In genomic region chr7:4775281-4776159, GRCh38 we compare ENCODE assay signal across 8 cellular contexts. TPM values are rescaled to one million over a fixed set of nuclear protein-coding genes. Genes with fewer than 3 reads are reported as not detected.
A peak's percentile ranks its signal among the peaks of the same experiment; 100 is the strongest.
DNase-seq lines count a peak whose midpoint lies in the region; ATAC-seq and TF ChIP-seq lines count a peak whose summit lies in the region.

AP5Z1 (plus strand) TSS chr7:4775623; CDS start chr7:4775716, 93 bp downstream.

- TF ChIP-seq CTCF in DOHH2 (IDR thresholded peaks at IDR 0.05; ENCODE audit: low read depth, low read length, poor library complexity, severe bottlenecking) (no peak), esophagus muscularis mucosa (IDR thresholded peaks at IDR 0.05) (peak in 1 of 3 experiments; percentile 8)

- peaks cover 2% of the 10 kb centered on the region; the same call in 1 of the 2 replicates for H4K20me1 ChIP-seq in DOHH2 (ENCODE audit: control insufficient read depth, insufficient read depth, low read depth, low read length)

- H3K4me1 ChIP-seq in DOHH2 (ENCODE audit: control insufficient read depth, low read length) (peaks cover 19% of the 10 kb centered on the region), esophagus muscularis mucosa (peaks cover 32 to 52% (median 44%) of the 10 kb centered on the region in 4 donors)

- H3F3A ChIP-seq in DOHH2 (ENCODE audit: control insufficient read depth, insufficient read depth) = peaks cover 5% of the 10 kb centered on the region

- WGBS in esophagus muscularis mucosa = 1% methylated on average over 24 of the region's 70 CpGs

- peak; percentile 89 for TF ChIP-seq POLR2A in esophagus muscularis mucosa (IDR thresholded peaks at IDR 0.05; ENCODE audit: low read depth)

- H3K27me3 ChIP-seq in DOHH2 (ENCODE audit: control insufficient read depth, low read length) (no peaks in the 10 kb centered on the region), esophagus muscularis mucosa (no peaks in the 10 kb centered on the region)

- DNase-seq in RKO (ENCODE audit: low spot score) (peak; percentile 96), activated T-helper 1 cell treated with Interleukin-2 at 50 U/mL for 16 hours (ENCODE audit: low read depth) (peak; percentile 92), esophagus muscularis mucosa (ENCODE audit: extremely low spot score) (peak; percentile 99), myocyte (ENCODE audit: low read depth) (peak; percentile 98)
- DNase-seq in stimulated activated CD8-positive, alpha-beta memory T cell treated with anti-CD3 and anti-CD28 coated beads, Interleukin-7, amount 100 ng/mL, for 4 hours (ENCODE audit: low read depth in 2 of 2) = peak; percentile 87 to 95

- H3K4me3 ChIP-seq in DOHH2 (ENCODE audit: low read length) (peak within 1 kb of the TSS; percentile 99), esophagus muscularis mucosa (peak within 1 kb of the TSS; percentile 80 to 95 (median 91))

- H3K9me3 ChIP-seq in DOHH2 (ENCODE audit: control insufficient read depth, insufficient read depth, low read length) = no peaks in the 10 kb centered on the region
- H3K9me3 ChIP-seq in KOPT-K1 (ENCODE audit: insufficient read depth, low read length, poor library complexity, severe bottlenecking) = no peaks in the 10 kb centered on the region
- H3K9me3 ChIP-seq in esophagus muscularis mucosa = no peaks in the 10 kb centered on the region

- no peak for TF ChIP-seq EP300 in esophagus muscularis mucosa (IDR thresholded peaks at IDR 0.05)

- H3K27ac ChIP-seq in DOHH2 (ENCODE audit: low read depth, low read length) = peak within 1 kb of the TSS; percentile 59
- peak within 1 kb of the TSS; percentile 83 for H3K27ac ChIP-seq in KOPT-K1 (ENCODE audit: low read depth, low read length, poor library complexity, severe bottlenecking)
- H3K27ac ChIP-seq in esophagus muscularis mucosa (replicated peaks in 1 of 4) = peak within 1 kb of the TSS; percentile 90 to 98 (median 96)

- peaks cover 21% of the 10 kb centered on the region for H3K36me3 ChIP-seq in DOHH2 (ENCODE audit: control insufficient read depth, low read length)
- H3K36me3 ChIP-seq in KOPT-K1 (ENCODE audit: insufficient read depth, low read length) = peaks cover 29% of the 10 kb centered on the region
- H3K36me3 ChIP-seq in esophagus muscularis mucosa = peaks cover 0 to 21% (median 0%) of the 10 kb centered on the region in 4 donors

- H3K9me2 ChIP-seq in DOHH2 (replicated peaks; ENCODE audit: control insufficient read depth, low read length) = no peaks in the 10 kb centered on the region

- peak; percentile 92 for ATAC-seq in GM21825 (IDR thresholded peaks at IDR 0.05; ENCODE audit: unreplicated experiment)

- H3K79me2 ChIP-seq in DOHH2 (ENCODE audit: control insufficient read depth, low read length) = peaks cover 44% of the 10 kb centered on the region

- peak within 1 kb of the TSS; percentile 98 for H3K4me2 ChIP-seq in DOHH2 (ENCODE audit: low read length)

- intact Hi-C loops in esophagus muscularis mucosa (cut with DNase I) = no loop called here

RNA-seq across cellular contexts. Expression of gene AP5Z1, which starts in this region (rescaled TPM):
- 10 to 100 TPM; 25.7 to 37.3 (median 31.5) TPM for total RNA-seq in esophagus muscularis mucosa
- total RNA-seq in myocyte = 37.2 and 41.8 TPM in 2 replicates
- 39.5 TPM for polyA plus RNA-seq in myocyte (2012)

Comparison
In these comparisons a context has a peak if more than half of its experiments do, and no peak if none do; other contexts are left out.
1. Peak in every context shown above with its lines: DNase-seq, ATAC-seq, H3K4me3 ChIP-seq and H3K27ac ChIP-seq.